Comparison of ENCODE assay signal across 9 cellular contexts in genomic region chr12:49538740-49539403, GRCh38. TPM values are rescaled to one million over a fixed set of nuclear protein-coding genes. Genes with fewer than 3 reads are reported as not detected.
DNase-seq lines count a peak whose midpoint lies in the region; FAIRE-seq and TF ChIP-seq lines count a peak whose summit lies in the region.
"Had no signal": no experiment of that assay in that cellular context is flagged by ENCODE, and none has a peak within 500 bp of the region (broad histone marks: within the 10 kb centered on the region; RNA-seq: fewer than 3 reads in every experiment).

Gene KCNH3, plus strand, starts transcription at chr12:49539030. Its CDS starts 387 bp downstream, at chr12:49539417.

- H3K9me3 Mint-ChIP-seq in HFFc6: no peaks in the 10 kb centered on the region
- H3K9me3 Mint-ChIP-seq in MCF 10A (ENCODE audit: unreplicated experiment): no peaks in the 10 kb centered on the region

- H3K27ac ChIP-seq in VCaP (peak within 1 kb of the TSS; percentile 23; the same call in 1 of the 2 replicates), iPS-20b (ENCODE audit: low read length) (no peak within 1 kb of the TSS), small intestine (ENCODE audit: low read depth in 1 of 2, low read length in 1 of 2) (no peak within 1 kb of the TSS)

- H3K36me3 ChIP-seq in iPS-20b (ENCODE audit: insufficient read depth, low read depth, low read length) (no peaks in the 10 kb centered on the region), small intestine (ENCODE audit: control insufficient read depth in 2 of 2, insufficient read depth in 2 of 2, low read length in 2 of 2) (no peaks in the 10 kb centered on the region)

- H3K27ac Mint-ChIP-seq in HFFc6: no peak within 1 kb of the TSS
- no peak within 1 kb of the TSS for H3K27ac Mint-ChIP-seq in MCF 10A (ENCODE audit: low read depth, unreplicated experiment)

- H3K4me1 ChIP-seq in iPS-20b (ENCODE audit: insufficient read depth, low read length) (peaks cover 5% of the 10 kb centered on the region; the same call in 1 of the 2 replicates), small intestine (ENCODE audit: control insufficient read depth in 2 of 2, insufficient read depth in 1 of 2, low read depth in 1 of 2, low read length in 1 of 2) (no peaks in the 10 kb centered on the region)

- peaks cover 27% of the 10 kb centered on the region for H3K27me3 Mint-ChIP-seq in HFFc6 (ENCODE audit: insufficient read depth)
- peaks cover 10% of the 10 kb centered on the region for H3K27me3 Mint-ChIP-seq in MCF 10A (ENCODE audit: insufficient read depth, unreplicated experiment)

- peaks cover 95% of the 10 kb centered on the region for H3K27me3 ChIP-seq in iPS-20b (ENCODE audit: insufficient read depth, low read length)
- H3K27me3 ChIP-seq in small intestine (ENCODE audit: control insufficient read depth in 2 of 2, insufficient read depth in 2 of 2, low read length in 2 of 2): peaks cover 8 to 13% of the 10 kb centered on the region in 2 donors

- FAIRE-seq in small intestine (lab: Jason Lieb, UNC): no peak
- FAIRE-seq: colon had no signal

- no TSS peak for BruUV-seq in MCF 10A (replicated peaks; lab: Mats Ljungman, UMichigan)

- H3K9ac ChIP-seq in iPS-20b (ENCODE audit: low read depth, low read length): no peak within 1 kb of the TSS

- H3K9me3 ChIP-seq in iPS-20b (ENCODE audit: insufficient read depth, low read depth, low read length) (no peaks in the 10 kb centered on the region; the same call in 1 of the 2 replicates), small intestine (ENCODE audit: control insufficient read depth, low read depth) (no peaks in the 10 kb centered on the region)

- intact Hi-C loops in MCF 10A (cut with micrococcal nuclease): no loop called here

- H3K36me3 Mint-ChIP-seq in HFFc6 (ENCODE audit: low read depth) (no peaks in the 10 kb centered on the region), MCF 10A (ENCODE audit: insufficient read depth, unreplicated experiment) (no peaks in the 10 kb centered on the region)

- DNase-seq in DMS153 (lab: John Stamatoyannopoulos, UW) (peak; percentile 39), HFFc6 (peak; percentile 43), NCI-H1930 (lab: John Stamatoyannopoulos, UW) (peak; percentile 53 to 64), MCF 10A (ENCODE audit: unreplicated experiment) (peak; percentile 71), small intestine (peak; percentile 74), amniotic stem cell (lab: John Stamatoyannopoulos, UW) (no peak)

- H3K4me1 Mint-ChIP-seq in HFFc6 (ENCODE audit: low read depth): peaks cover 27% of the 10 kb centered on the region
- peaks cover 15% of the 10 kb centered on the region for H3K4me1 Mint-ChIP-seq in MCF 10A (ENCODE audit: insufficient read depth, unreplicated experiment)

- TF ChIP-seq CTCF in HFFc6 (IDR thresholded peaks at IDR 0.05): no peak
- no peak for TF ChIP-seq CTCF in VCaP (conservative IDR thresholded peaks at IDR 0.05)
- TF ChIP-seq CTCF in MCF 10A (IDR thresholded peaks at IDR 0.05; ENCODE audit: unreplicated experiment): no peak

- POLR2A ChIA-PET in MCF 10A (lab: Yijun Ruan, JAX): interaction anchor here (2.0 kb wide), 1 partner anchor 14 kb away, joined by 6 read pairs; no protein-coding TSS in a partner anchor

- CTCF ChIA-PET in MCF 10A (lab: Yijun Ruan, JAX): interaction anchor here (0.6 to 1.7 kb wide), 3 partner anchors 181 to 243 kb away, joined by 3 to 10 read pairs (median 4); no protein-coding TSS in a partner anchor

- H3K4me3 ChIP-seq in iPS-20b (ENCODE audit: low read length) (peak within 1 kb of the TSS; percentile 67; the same call in 1 of the 2 replicates), small intestine (ENCODE audit: low read depth in 1 of 2, low read length in 2 of 2) (peak within 1 kb of the TSS in 1 of 2 donors; percentile 75)

- WGBS in small intestine, 3 donors: 0 to 2% (median 1%) methylated on average over 33 to 90 of the region's 90 CpGs

- H3K4me3 Mint-ChIP-seq in HFFc6 (peak within 1 kb of the TSS; percentile 70), MCF 10A (ENCODE audit: unreplicated experiment) (peak within 1 kb of the TSS; percentile 62)

RNA-seq across cellular contexts. Expression of gene KCNH3, which starts in this region (rescaled TPM):
- total RNA-seq in HFFc6 (2021; fragmentation: NEBNext Ultra II Directional; extraction: Animal tissue kit (Norgen Biotek cat#: 25700)): under 1 TPM in 2 of 6 experiments, not detected in 4; 0.05 to 0.10 TPM
- total RNA-seq in MCF 10A (2022): not detected in 2 replicates
- polyA plus RNA-seq in small intestine: under 1 TPM in 1 of 3 donors, not detected in 2; 0.22 TPM

Comparison
In these comparisons a context has a peak if more than half of its experiments do, and no peak if none do; other contexts are left out.
1. Peak in DNase-seq in HFFc6; RNA of the gene not detected or under 1 TPM.
2. Peak in DNase-seq in MCF 10A; RNA of the gene not detected or under 1 TPM.
3. Peak in DNase-seq in small intestine; RNA of the gene not detected or under 1 TPM.